In the genomic region with DNA sequence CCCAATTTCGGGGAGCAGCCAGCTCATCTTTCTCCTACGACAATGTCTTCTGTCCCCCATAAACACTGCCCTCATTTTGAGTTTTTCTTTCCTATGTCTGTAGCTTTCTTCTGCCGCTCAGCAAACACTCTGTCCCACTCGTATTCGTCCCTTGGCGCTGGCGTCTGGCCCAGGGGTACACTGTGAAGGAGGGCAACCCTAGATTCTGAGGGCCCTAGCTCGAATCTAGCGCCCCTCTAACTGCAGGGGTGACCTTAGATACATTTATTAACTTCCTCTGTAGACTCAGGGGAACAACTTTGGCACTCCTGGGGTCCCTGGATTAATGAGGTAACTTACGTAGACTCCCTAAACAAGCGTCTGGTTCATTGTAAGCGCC, we compare ENCODE assay signal across 1 cellular context.
TF ChIP-seq lines count a peak whose summit lies in the region.

No MANE protein-coding gene starts in this region.

TF ChIP-seq in IMR-90, 13 proteins besides CTCF, POLR2A, EP300 and RAD21 (continued from another document):
- TF ChIP-seq, protein P1, sequence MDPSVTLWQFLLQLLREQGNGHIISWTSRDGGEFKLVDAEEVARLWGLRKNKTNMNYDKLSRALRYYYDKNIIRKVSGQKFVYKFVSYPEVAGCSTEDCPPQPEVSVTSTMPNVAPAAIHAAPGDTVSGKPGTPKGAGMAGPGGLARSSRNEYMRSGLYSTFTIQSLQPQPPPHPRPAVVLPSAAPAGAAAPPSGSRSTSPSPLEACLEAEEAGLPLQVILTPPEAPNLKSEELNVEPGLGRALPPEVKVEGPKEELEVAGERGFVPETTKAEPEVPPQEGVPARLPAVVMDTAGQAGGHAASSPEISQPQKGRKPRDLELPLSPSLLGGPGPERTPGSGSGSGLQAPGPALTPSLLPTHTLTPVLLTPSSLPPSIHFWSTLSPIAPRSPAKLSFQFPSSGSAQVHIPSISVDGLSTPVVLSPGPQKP (IDR thresholded peaks at IDR 0.05; ENCODE audit: borderline replicate concordance, low read depth, low read length) = no peak
- TF ChIP-seq CEBPB (IDR thresholded peaks at IDR 0.05; ENCODE audit: low read depth, low read length) = no peak
